ENCODE assay signal across 19 cellular contexts in the genomic region with DNA sequence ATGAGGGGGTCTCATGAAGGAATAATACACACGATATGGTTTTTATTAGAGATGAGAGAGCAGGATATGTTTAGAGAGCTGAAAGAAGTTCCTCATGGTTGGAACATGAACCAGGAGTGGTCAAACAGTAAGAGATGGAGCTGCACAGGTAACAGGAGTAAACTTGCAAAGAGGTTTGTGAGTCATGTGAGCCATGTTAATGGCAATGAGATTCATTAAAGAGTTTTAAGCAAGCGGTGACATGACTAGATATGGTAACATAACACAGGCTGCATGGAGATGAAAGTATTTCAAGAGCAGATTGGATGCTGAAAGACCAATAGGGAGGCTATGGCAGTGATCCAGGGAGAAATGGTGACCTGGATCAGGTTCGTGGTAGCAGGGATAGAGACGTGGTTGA.
A peak's percentile ranks its signal among the peaks of the same experiment; 100 is the strongest.
DNase-seq lines count a peak whose midpoint lies in the region; ATAC-seq and TF ChIP-seq lines count a peak whose summit lies in the region.
"Had no signal": no experiment of that assay in that cellular context is flagged by ENCODE, and none has a peak within 500 bp of the region (broad histone marks: within the 10 kb centered on the region; RNA-seq: fewer than 3 reads in every experiment).

No MANE protein-coding gene starts in this region.

- H2AK9ac ChIP-seq in IMR-90 (replicated peaks; ENCODE audit: low read depth, low read length, poor library complexity) = no peak overlapping the region

- H2AK5ac ChIP-seq in IMR-90 (ENCODE audit: low read depth, low read length) = no peak overlapping the region

- H3K18ac ChIP-seq in IMR-90 (ENCODE audit: low read depth, low read length) = peak overlapping the region; percentile 16; the same call in 1 of the 2 replicates

- H3K36me3 ChIP-seq in IMR-90 (ENCODE audit: control insufficient read depth, insufficient read depth, low read length) (no peaks in the 10 kb centered on the region), esophagus squamous epithelium (no peaks in the 10 kb centered on the region)
- H3K36me3 ChIP-seq: BLaER1 had no signal

- no peak overlapping the region for H3K4me3 ChIP-seq in IMR-90 (ENCODE audit: insufficient read depth, low read depth, low read length)
- H3K4me3 ChIP-seq in esophagus squamous epithelium = no peak overlapping the region
- H3K4me3 ChIP-seq: BLaER1 had no signal

- H4K8ac ChIP-seq in IMR-90 (ENCODE audit: low read depth in 2 of 2, low read length in 2 of 2) = no peak overlapping the region; a peak in 1 of 4 replicates

- in situ Hi-C loops in IMR-90 (cut with MboI; ENCODE audit: low sequenced_read_pairs) = no loop called here

- no peak overlapping the region for H4K91ac ChIP-seq in IMR-90 (ENCODE audit: insufficient read depth, low read depth, low read length)

- BruUV-seq in IMR-90 (replicated peaks; lab: Mats Ljungman, UMichigan) = no TSS peak

- H2BK15ac ChIP-seq in IMR-90 (ENCODE audit: low read depth, low read length) = 0 out of 3 replicates have a peak overlapping the region, but pooled peaks have one; percentile 47

- DNase-seq in DMS153 (lab: John Stamatoyannopoulos, UW) = peak; percentile 24
- DNase-seq in DMS153 treated with DMSO at 0.1 percent for 48 hours (lab: John Stamatoyannopoulos, UW; ENCODE audit: unreplicated experiment) = no peak
- no peak for DNase-seq in IMR-90
- peak; percentile 24 for DNase-seq in NCI-H69 (lab: John Stamatoyannopoulos, UW)
- no peak for DNase-seq in esophagus squamous epithelium (lab: John Stamatoyannopoulos, UW)
- DNase-seq in nucleus accumbens (lab: John Stamatoyannopoulos, UW) = no peak
- no peak for DNase-seq in cardiac septum (ENCODE audit: low spot score)
- DNase-seq: H7, MM.1S, NCI-H1417, NCI-H2081, NCI-H82, SHP77, SK-N-SH, T-cell had no signal

- no peaks in the 10 kb centered on the region for H3K9me3 ChIP-seq in IMR-90 (ENCODE audit: control insufficient read depth, insufficient read depth, low read length)
- no peaks in the 10 kb centered on the region for H3K9me3 ChIP-seq in esophagus squamous epithelium
- H3K9me3 ChIP-seq: BLaER1, SK-N-SH had no signal

- POLR2A ChIA-PET in IMR-90 (lab: Charles Lee; ENCODE audit: unreplicated experiment) = no interaction called here

- H3K14ac ChIP-seq in IMR-90 (replicated peaks; ENCODE audit: low read depth, low read length) = no peak overlapping the region; the same call in 1 of the 2 replicates

- no peak overlapping the region for H2AFZ ChIP-seq in IMR-90 (replicated peaks; ENCODE audit: low read length, poor library complexity)

- H4K20me1 ChIP-seq in IMR-90 (ENCODE audit: insufficient read depth, low read length) = no peaks in the 10 kb centered on the region
- H4K20me1 ChIP-seq: BLaER1 had no signal

- H3K23ac ChIP-seq in IMR-90 (ENCODE audit: low read depth, low read length) = no peak overlapping the region

- TF ChIP-seq POLR2A in IMR-90 (IDR thresholded peaks at IDR 0.05; ENCODE audit: low read depth, low read length) (no peak), esophagus squamous epithelium (IDR thresholded peaks at IDR 0.05) (no peak)

- no peak overlapping the region for H3K56ac ChIP-seq in IMR-90 (ENCODE audit: extremely low read depth, insufficient read depth, low read length)

- dilution Hi-C loops in IMR-90 (cut with HindIII; ENCODE audit: low sequenced_read_pairs, unreplicated experiment) = no loop called here

- H3K27ac ChIP-seq in IMR-90 (ENCODE audit: insufficient read depth, low read length) = no peak overlapping the region
- H3K27ac ChIP-seq in esophagus squamous epithelium = peak overlapping the region in 3 of 4 donors; percentile 9 to 56 (median 20)
- H3K27ac ChIP-seq: 22Rv1, BLaER1 had no signal

- intact Hi-C loops in IMR-90 (cut with micrococcal nuclease) (no loop called here), esophagus squamous epithelium (cut with DNase I) (no loop called here), cardiac septum (cut with DNase I) (no loop called here)

- TF ChIP-seq RAD21 in IMR-90 (IDR thresholded peaks at IDR 0.05; ENCODE audit: low read length) = no peak

- no peak overlapping the region for H2BK5ac ChIP-seq in IMR-90 (ENCODE audit: low read depth, low read length, poor library complexity, severe bottlenecking)

- H3K4ac ChIP-seq in IMR-90 (ENCODE audit: low read depth, low read length) = peak overlapping the region; percentile 35; the same call in 1 of the 2 replicates

- H3K9me1 ChIP-seq in IMR-90 (ENCODE audit: insufficient read depth, low read length) = no peaks in the 10 kb centered on the region; the same call in 1 of the 2 replicates

- H2BK20ac ChIP-seq in IMR-90 (ENCODE audit: low read depth, low read length) = 0 out of 2 replicates have a peak overlapping the region, but pooled peaks have one; percentile 41

- CTCF ChIA-PET in IMR-90 (lab: Yijun Ruan, JAX) = no interaction called here

- TF ChIP-seq CTCF in IMR-90 (conservative IDR thresholded peaks at IDR 0.05; ENCODE audit: low read depth, low read length) = no peak
- TF ChIP-seq CTCF in esophagus squamous epithelium (IDR thresholded peaks at IDR 0.05) = no peak

- WGBS in IMR-90 (ENCODE audit: extremely low coverage in 2 of 2, insufficient read length in 1 of 2), 2 experiments = 100% methylated on average over 1 of the region's 4 CpGs; no CpG with 5 or more reads in 1 of the 2 experiments
- WGBS in esophagus squamous epithelium, 2 donors = 31 to 51% methylated on average over 4 of the region's 4 CpGs

- H4K5ac ChIP-seq in IMR-90 (ENCODE audit: low read depth, low read length) = no peak overlapping the region

- ATAC-seq in IMR-90 (ENCODE audit: low read depth) (no peak), GM18907 (IDR thresholded peaks at IDR 0.05; ENCODE audit: unreplicated experiment) (no peak)
- ATAC-seq: Panc1, T-cell had no signal

- peak overlapping the region; percentile 23; the same call in 1 of the 2 replicates for H2BK120ac ChIP-seq in IMR-90 (ENCODE audit: low read depth, low read length)

- no peak overlapping the region for H3K4me2 ChIP-seq in IMR-90 (ENCODE audit: low read depth, low read length)
- H3K4me2 ChIP-seq: BLaER1, SK-N-SH had no signal

- H3K9ac ChIP-seq in IMR-90 (ENCODE audit: low read depth, low read length) = no peak overlapping the region
- H3K9ac ChIP-seq: BLaER1, SK-N-SH had no signal

- H3K4me1 ChIP-seq in IMR-90 (ENCODE audit: control insufficient read depth, insufficient read depth, low read length) (peaks cover 8% of the 10 kb centered on the region), esophagus squamous epithelium (peaks cover 0 to 9% (median 3%) of the 10 kb centered on the region in 3 donors)
- H3K4me1 ChIP-seq: BLaER1 had no signal

- H3K27me3 ChIP-seq in IMR-90 (ENCODE audit: control insufficient read depth, insufficient read depth, low read length) = no peaks in the 10 kb centered on the region
- no peaks in the 10 kb centered on the region for H3K27me3 ChIP-seq in esophagus squamous epithelium
- H3K27me3 ChIP-seq: BLaER1 had no signal

- H3K79me1 ChIP-seq in IMR-90 (ENCODE audit: low read depth in 1 of 2, low read length in 2 of 2) = no peaks in the 10 kb centered on the region

TF ChIP-seq in IMR-90, 13 proteins besides CTCF, POLR2A, EP300 and RAD21:
- no peak for TF ChIP-seq MXI1 (IDR thresholded peaks at IDR 0.05; ENCODE audit: borderline replicate concordance, low read depth, low read length)

Comparison
In these comparisons a context has a peak if more than half of its experiments do, and no peak if none do; other contexts are left out.
1. DNase-seq: peak in DMS153 (single experiment) and NCI-H69 (single experiment); none in DMS153 treated with DMSO at 0.1 percent for 48 hours (single experiment), IMR-90 (single experiment), esophagus squamous epithelium (single experiment), nucleus accumbens (0 of 56) and cardiac septum (single experiment).